In genomic region chr18:48531082-48531403, GRCh38 we compare ENCODE assay signal across 2 cellular contexts.
TF ChIP-seq lines count a peak whose summit lies in the region.

No MANE protein-coding gene starts in this region.

TF ChIP-seq in A549, 52 proteins besides CTCF, POLR2A, EP300 and RAD21:
- no peak for TF ChIP-seq NR3C1 (IDR thresholded peaks at IDR 0.05)
- peak; percentile 84 for TF ChIP-seq MAFK (IDR thresholded peaks at IDR 0.05; ENCODE audit: partially characterized antibody)

TF ChIP-seq in H1, 55 proteins besides CTCF, POLR2A, EP300 and RAD21:
- no peak for TF ChIP-seq SIN3A (conservative IDR thresholded peaks at IDR 0.05 in 1 of 2, IDR thresholded peaks at IDR 0.05 in 1 of 2; ENCODE audit: low read depth in 1 of 2, low read length in 2 of 2)
- peak; percentile 73 for TF ChIP-seq MAFK (IDR thresholded peaks at IDR 0.05; ENCODE audit: low read depth, low read length)
- no peak for TF ChIP-seq ATF2 (IDR thresholded peaks at IDR 0.05; ENCODE audit: low read length)
- TF ChIP-seq CBX5 (IDR thresholded peaks at IDR 0.05; ENCODE audit: low read depth, low read length): no peak
- TF ChIP-seq JUN (IDR thresholded peaks at IDR 0.05; ENCODE audit: low read depth, low read length): no peak
